Comparison of ENCODE assay signal across 1 cellular context in the genomic region with DNA sequence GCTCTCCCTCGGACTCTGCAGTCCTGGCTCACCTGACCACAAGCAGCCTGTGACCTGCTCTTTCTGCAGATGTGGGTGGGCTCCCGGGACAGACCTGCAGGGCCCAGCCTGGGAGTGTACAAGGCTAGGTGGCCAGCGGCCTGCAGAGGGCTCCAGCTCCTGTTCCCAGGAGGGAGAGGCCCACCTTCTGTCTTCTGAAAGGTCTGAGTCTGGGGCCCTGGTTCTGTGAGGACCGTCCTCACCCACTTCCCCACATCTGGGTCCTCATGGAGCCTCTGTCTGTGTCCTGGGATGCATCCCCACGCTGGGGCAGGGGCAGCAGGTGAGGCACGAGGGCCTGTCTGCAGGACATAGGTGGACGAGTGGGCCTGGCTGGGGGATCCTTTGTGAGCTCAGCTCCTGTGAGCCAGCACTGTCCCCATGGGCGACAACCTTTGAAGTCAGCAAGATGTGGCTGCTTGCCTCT.
TF ChIP-seq lines count a peak whose summit lies in the region.

No MANE protein-coding gene starts in this region.

TF ChIP-seq in H1, 55 proteins besides CTCF, POLR2A, EP300 and RAD21:
- TF ChIP-seq TBP (IDR thresholded peaks at IDR 0.05; ENCODE audit: low read depth, low read length) (no peak), SRF (IDR thresholded peaks at IDR 0.05; ENCODE audit: low read depth, low read length) (no peak), CBX5 (IDR thresholded peaks at IDR 0.05; ENCODE audit: low read depth, low read length) (no peak), NRF1 (IDR thresholded peaks at IDR 0.05; ENCODE audit: low read depth, low read length) (no peak), SIX5 (IDR thresholded peaks at IDR 0.05; ENCODE audit: low read depth, low read length) (no peak)
